Comparison of ENCODE assay signal across 8 cellular contexts in genomic region chr1:28369518-28370219, GRCh38. TPM values are rescaled to one million over a fixed set of nuclear protein-coding genes. Genes with fewer than 3 reads are reported as not detected.
DNase-seq lines count a peak whose midpoint lies in the region; ATAC-seq lines count a peak whose summit lies in the region.

PHACTR4 (plus strand) TSS chr1:28369740; CDS start chr1:28407448, 37,708 bp downstream.

- DNase-seq in CMK (ENCODE audit: low read depth) (peak; percentile 76), HT1080 (ENCODE audit: low read depth) (peak; percentile 93), NOMO-1 treated with dmso at 0.1 percent for 144 hours (lab: John Stamatoyannopoulos, UW; ENCODE audit: unreplicated experiment) (peak; percentile 83), mesendoderm (peak; percentile 98)
- peak; percentile 92 for DNase-seq in activated CD8-positive, alpha-beta memory T cell treated with anti-CD3 and anti-CD28 coated beads, Interleukin-2, amount 10 ng/mL, durations not matched to agents 7 days and 5 days
- DNase-seq in stimulated activated CD8-positive, alpha-beta memory T cell treated with anti-CD3 and anti-CD28 coated beads, Interleukin-12 subunit alpha, Interleukin-12 subunit beta, amount 100 ng/mL, for 4 hours (ENCODE audit: low read depth): peak; percentile 64

- peak within 1 kb of the TSS; percentile 99 for H4K5ac ChIP-seq in mesendoderm (ENCODE audit: low read length)

- H3K9me3 ChIP-seq in endocrine pancreas (ENCODE audit: control insufficient read depth, low read length): no peaks in the 10 kb centered on the region

- H3K23ac ChIP-seq in mesendoderm (ENCODE audit: low read length): peak within 1 kb of the TSS; percentile 3

- H3K56ac ChIP-seq in mesendoderm (ENCODE audit: low read length): peak within 1 kb of the TSS; percentile 98

- peaks cover 6% of the 10 kb centered on the region for H3K36me3 Mint-ChIP-seq in activated CD8-positive, alpha-beta memory T cell treated with anti-CD3 and anti-CD28 coated beads, Interleukin-2, amount 10 ng/mL, durations not matched to agents 7 days and 5 days

- CTCF ChIA-PET in activated CD8-positive, alpha-beta memory T cell treated with anti-CD3 and anti-CD28 coated beads, Interleukin-2, amount 10 ng/mL, durations not matched to agents 7 days and 5 days (lab: Charles Lee): interaction anchor here (0.6 to 4.1 kb wide), 6 partner anchors 10 to 507 kb away, joined by 3 to 39 read pairs (median 4); partner anchors contain the start of genes ATP5IF1 and YTHDF2

- peak within 1 kb of the TSS; percentile 96 for H3K27ac ChIP-seq in mesendoderm (ENCODE audit: low read depth, low read length)

- H3K4me3 ChIP-seq in endocrine pancreas (ENCODE audit: control insufficient read depth, insufficient read depth, low read length) (peak within 1 kb of the TSS; percentile 83), mesendoderm (ENCODE audit: low read length) (peak within 1 kb of the TSS; percentile 78)

- no peaks in the 10 kb centered on the region for H3K9me3 Mint-ChIP-seq in activated CD8-positive, alpha-beta memory T cell treated with anti-CD3 and anti-CD28 coated beads, Interleukin-2, amount 10 ng/mL, durations not matched to agents 7 days and 5 days (ENCODE audit: low read depth)

- peak; percentile 61 for ATAC-seq in GM19468 (IDR thresholded peaks at IDR 0.05; ENCODE audit: extremely low read depth, unreplicated experiment)
- ATAC-seq in activated CD8-positive, alpha-beta memory T cell treated with anti-CD3 and anti-CD28 coated beads, Interleukin-2, amount 10 ng/mL, durations not matched to agents 7 days and 5 days: peak; percentile 92

- no CpG with 5 or more reads among the region's 60 CpGs for WGBS in mesendoderm (ENCODE audit: extremely low coverage, insufficient coverage, low lambda C conversion rate)

- H2BK5ac ChIP-seq in mesendoderm (ENCODE audit: low read length): peak within 1 kb of the TSS; percentile 85

- H3K4me1 Mint-ChIP-seq in activated CD8-positive, alpha-beta memory T cell treated with anti-CD3 and anti-CD28 coated beads, Interleukin-2, amount 10 ng/mL, durations not matched to agents 7 days and 5 days: peaks cover 36% of the 10 kb centered on the region

- peak within 1 kb of the TSS; percentile 92 for H3K18ac ChIP-seq in mesendoderm (ENCODE audit: low read length)

- no peak within 1 kb of the TSS for H2BK15ac ChIP-seq in mesendoderm (replicated peaks; ENCODE audit: low read depth)

- peak within 1 kb of the TSS; percentile 77 for H3K4me2 ChIP-seq in mesendoderm (ENCODE audit: low read length)

- H2BK120ac ChIP-seq in mesendoderm (ENCODE audit: low read depth, low read length): no peak within 1 kb of the TSS

- no peaks in the 10 kb centered on the region for H3K27me3 Mint-ChIP-seq in activated CD8-positive, alpha-beta memory T cell treated with anti-CD3 and anti-CD28 coated beads, Interleukin-2, amount 10 ng/mL, durations not matched to agents 7 days and 5 days

- peak within 1 kb of the TSS; percentile 67 for H3K9ac ChIP-seq in endocrine pancreas (ENCODE audit: control insufficient read depth, insufficient read depth, low read length)
- H3K9ac ChIP-seq in mesendoderm (ENCODE audit: low read length): peak within 1 kb of the TSS; percentile 90

- H3K27me3 ChIP-seq in endocrine pancreas (ENCODE audit: control insufficient read depth, insufficient read depth, low read length) (no peaks in the 10 kb centered on the region), mesendoderm (ENCODE audit: insufficient read depth, low read length, poor library complexity) (no peaks in the 10 kb centered on the region)

- no peak within 1 kb of the TSS for H2AK5ac ChIP-seq in mesendoderm (ENCODE audit: low read length)

- H3K27ac Mint-ChIP-seq in activated CD8-positive, alpha-beta memory T cell treated with anti-CD3 and anti-CD28 coated beads, Interleukin-2, amount 10 ng/mL, durations not matched to agents 7 days and 5 days: peak within 1 kb of the TSS; percentile 91

- H3K4ac ChIP-seq in mesendoderm (ENCODE audit: low read depth, low read length): peak within 1 kb of the TSS; percentile 74

- H3K79me1 ChIP-seq in mesendoderm (ENCODE audit: low read length): peaks cover 2% of the 10 kb centered on the region

- H3K79me2 ChIP-seq in mesendoderm (ENCODE audit: control insufficient read depth, insufficient read depth, low read length): peaks cover 24% of the 10 kb centered on the region

- H3K36me3 ChIP-seq in endocrine pancreas (ENCODE audit: control insufficient read depth, insufficient read depth, low read length) (no peaks in the 10 kb centered on the region), mesendoderm (ENCODE audit: control insufficient read depth, insufficient read depth, low read length) (no peaks in the 10 kb centered on the region)

- H3K4me1 ChIP-seq in endocrine pancreas (ENCODE audit: control insufficient read depth, insufficient read depth, low read length): peaks cover 4% of the 10 kb centered on the region
- H3K4me1 ChIP-seq in mesendoderm (ENCODE audit: control insufficient read depth, low read depth, low read length): peaks cover 2% of the 10 kb centered on the region

- peak within 1 kb of the TSS; percentile 96 for H3K4me3 Mint-ChIP-seq in activated CD8-positive, alpha-beta memory T cell treated with anti-CD3 and anti-CD28 coated beads, Interleukin-2, amount 10 ng/mL, durations not matched to agents 7 days and 5 days

- peak within 1 kb of the TSS; percentile 89 for H4K8ac ChIP-seq in mesendoderm (ENCODE audit: low read depth, low read length)

RNA-seq across cellular contexts. Expression of gene PHACTR4, which starts in this region (rescaled TPM):
- 9.4 and 15.6 TPM in 2 replicates for total RNA-seq in HT1080 (2014; rRNA removed; shearing (Covaris generic))
- polyA plus RNA-seq in HT1080 (2015; cell fraction: cytosol; rRNA removed): 21.3 and 26.0 TPM in 2 replicates
- polyA plus RNA-seq in HT1080 (2015; cell fraction: nucleus; rRNA removed): 23.5 and 23.8 TPM in 2 replicates
- total RNA-seq in activated CD8-positive, alpha-beta memory T cell treated with anti-CD3 and anti-CD28 coated beads, Interleukin-2, amount 10 ng/mL, durations not matched to agents 7 days and 5 days: 10 to 100 TPM; 26.8 to 27.8 TPM
- 31.6 TPM for polyA plus RNA-seq in mesendoderm (2013, experiment 1 of 2)
- polyA plus RNA-seq in mesendoderm (2013, experiment 2 of 2): 30.4 TPM

Comparison
In these comparisons a context has a peak if more than half of its experiments do, and no peak if none do; other contexts are left out.
1. Peak in every context shown above with its lines: DNase-seq, ATAC-seq, H3K4me3 ChIP-seq and H3K27ac ChIP-seq.